ENCODE assay signal across 1 cellular context in genomic region chr1:34859442-34860200, GRCh38.
TF ChIP-seq lines count a peak whose summit lies in the region.

Gene SMIM12 (minus strand): TSS chr1:34859749. CDS start chr1:34855977, 3,772 bp downstream.

TF ChIP-seq in K562, 482 proteins besides CTCF, POLR2A, EP300 and RAD21 (continued from another document and continues in another):
- TF ChIP-seq ARID3B (CRISPR knock-in tag; IDR thresholded peaks at IDR 0.05; ENCODE audit: borderline replicate concordance) (no peak), ZBED1 (IDR thresholded peaks at IDR 0.05) (no peak), ZNF431 (CRISPR knock-in tag; IDR thresholded peaks at IDR 0.05) (peak; percentile 93), TGIF2 (CRISPR knock-in tag; IDR thresholded peaks at IDR 0.05) (peak; percentile 89; the same call in 1 of the 2 replicates), NFRKB (IDR thresholded peaks at IDR 0.05; ENCODE audit: low read depth) (peak; percentile 59; the same call in 1 of the 2 replicates), USF2 (CRISPR knock-in tag; IDR thresholded peaks at IDR 0.05) (peak; percentile 44), DACH1 (IDR thresholded peaks at IDR 0.05; ENCODE audit: partially characterized antibody) (peak; percentile 20), PRDM10 (IDR thresholded peaks at IDR 0.05; ENCODE audit: partially characterized antibody) (peak; percentile 7), ZNF583 (CRISPR knock-in tag; IDR thresholded peaks at IDR 0.05) (0 out of 2 replicates have a peak, but pooled peaks have one; percentile 25), ZNF699 (CRISPR knock-in tag; IDR thresholded peaks at IDR 0.05; ENCODE audit: insufficient replicate concordance) (no peak), MTA3 (IDR thresholded peaks at IDR 0.05; ENCODE audit: borderline replicate concordance) (peak; percentile 92), CREM (IDR thresholded peaks at IDR 0.05; ENCODE audit: low read depth) (peak; percentile 81), GTF3C2 (IDR thresholded peaks at IDR 0.05; ENCODE audit: borderline replicate concordance, extremely low read depth, insufficient read length) (no peak), ZKSCAN8 (CRISPR knock-in tag; IDR thresholded peaks at IDR 0.05) (no peak), CBX5 (IDR thresholded peaks at IDR 0.05; ENCODE audit: borderline replicate concordance, low read depth) (peak; percentile 31; the same call in 1 of the 2 replicates), ZNF232 (CRISPR knock-in tag; IDR thresholded peaks at IDR 0.05) (peak; percentile 96), FOXA3 (CRISPR knock-in tag; conservative IDR thresholded peaks at IDR 0.05 in 1 of 2, IDR thresholded peaks at IDR 0.05 in 1 of 2) (peak in 1 of 2 experiments; percentile 91; a peak in 2 of 4 replicates), TBP (optimal IDR thresholded peaks at IDR 0.05; ENCODE audit: low read depth, low read length) (peak; percentile 61), NCOR1 (IDR thresholded peaks at IDR 0.05) (peak; percentile 46; the same call in 1 of the 2 replicates), NUFIP1 (IDR thresholded peaks at IDR 0.05; ENCODE audit: partially characterized antibody) (peak; percentile 86), NKRF (IDR thresholded peaks at IDR 0.05; ENCODE audit: borderline replicate concordance) (0 out of 2 replicates have a peak, but pooled peaks have one; percentile 31), CEBPG (CRISPR knock-in tag; IDR thresholded peaks at IDR 0.05) (peak; percentile 56; the same call in 1 of the 2 replicates), CEBPG (tag; conservative IDR thresholded peaks at IDR 0.05 in 1 of 2, IDR thresholded peaks at IDR 0.05 in 1 of 2) (no peak), PRPF4 (IDR thresholded peaks at IDR 0.05; ENCODE audit: insufficient read depth, low read depth, low read length, poor library complexity, severe bottlenecking) (no peak), OTX1 (CRISPR knock-in tag; IDR thresholded peaks at IDR 0.05) (no peak), TOE1 (IDR thresholded peaks at IDR 0.05; ENCODE audit: borderline replicate concordance) (peak; percentile 78), TOE1 (CRISPR knock-in tag; IDR thresholded peaks at IDR 0.05; ENCODE audit: borderline replicate concordance, low read depth) (0 out of 2 replicates have a peak, but pooled peaks have one; percentile 58), PATZ1 (CRISPR knock-in tag; IDR thresholded peaks at IDR 0.05; ENCODE audit: borderline replicate concordance) (no peak), POU5F1 (IDR thresholded peaks at IDR 0.05; ENCODE audit: borderline replicate concordance, low read depth, low read length, partially characterized antibody) (peak; percentile 60), C11orf30 (IDR thresholded peaks at IDR 0.05; ENCODE audit: low read depth) (peak; percentile 96), ZNF224 (CRISPR knock-in tag; IDR thresholded peaks at IDR 0.05) (peak; percentile 80; the same call in 1 of the 2 replicates), NEUROD1 (IDR thresholded peaks at IDR 0.05; ENCODE audit: borderline replicate concordance, low read depth, low read length, partially characterized antibody) (peak; percentile 72), RNF2 (IDR thresholded peaks at IDR 0.05) (peak; percentile 91), POLR2AphosphoS5 (IDR thresholded peaks at IDR 0.05; ENCODE audit: control insufficient read depth, insufficient read depth, low read depth, low read length) (peak; percentile 91), ZNF395 (CRISPR knock-in tag; IDR thresholded peaks at IDR 0.05) (peak; percentile 89), RBM15 (IDR thresholded peaks at IDR 0.05; ENCODE audit: insufficient read depth, low read length) (no peak), ARID4B (CRISPR knock-in tag; IDR thresholded peaks at IDR 0.05) (peak; percentile 92; the same call in 1 of the 2 replicates), TEAD4 (IDR thresholded peaks at IDR 0.05; ENCODE audit: low read length) (peak; percentile 68; the same call in 1 of the 2 replicates), TEAD4 (CRISPR knock-in tag; IDR thresholded peaks at IDR 0.05; ENCODE audit: borderline replicate concordance) (peak; percentile 84; the same call in 1 of the 2 replicates), U2AF1 (optimal IDR thresholded peaks at IDR 0.05; ENCODE audit: low read depth, low read length) (no peak)
